In the genomic region with DNA sequence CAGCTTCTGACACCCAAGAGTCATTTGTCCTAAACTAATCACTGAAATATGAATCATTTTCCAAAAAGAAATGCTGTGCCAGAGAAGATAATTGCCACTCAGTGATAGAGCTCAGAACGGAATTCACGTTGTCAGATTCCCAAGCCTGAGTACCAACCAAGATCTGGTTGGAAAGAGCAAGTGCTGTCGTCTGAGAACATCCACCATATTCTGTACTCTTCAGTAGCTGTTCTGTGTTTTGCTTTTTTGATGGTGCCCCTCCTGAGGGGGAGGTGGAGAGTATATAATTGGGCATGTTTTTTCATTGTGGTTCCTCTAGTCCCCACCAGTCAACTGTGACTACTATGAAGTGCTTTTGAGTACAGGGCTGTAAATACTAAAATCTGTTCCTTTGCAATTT, we compare ENCODE assay signal across 8 cellular contexts. TPM values are rescaled to one million over a fixed set of nuclear protein-coding genes. Genes with fewer than 3 reads are reported as not detected.
DNase-seq lines count a peak whose midpoint lies in the region; ATAC-seq and TF ChIP-seq lines count a peak whose summit lies in the region.

No MANE protein-coding gene starts in this region.

- no peak for TF ChIP-seq CTCF in Peyer's patch (IDR thresholded peaks at IDR 0.05)
- TF ChIP-seq CTCF in sigmoid colon (IDR thresholded peaks at IDR 0.05), result no peak

- H3K9me3 ChIP-seq in Peyer's patch (no peaks in the 10 kb centered on the region), esophagus (ENCODE audit: control insufficient read depth in 2 of 2, insufficient read depth in 1 of 2, low read depth in 1 of 2, low read length in 1 of 2) (no peaks in the 10 kb centered on the region), sigmoid colon (no peaks in the 10 kb centered on the region)

- no peak for TF ChIP-seq EP300 in sigmoid colon (IDR thresholded peaks at IDR 0.05)

- H3K36me3 ChIP-seq in Peyer's patch (no peaks in the 10 kb centered on the region), esophagus (ENCODE audit: control insufficient read depth in 2 of 2, insufficient read depth in 2 of 2, low read length in 1 of 2) (peaks cover 0 to 2% of the 10 kb centered on the region in 2 donors), sigmoid colon (no peaks in the 10 kb centered on the region)

- H3K27ac ChIP-seq in Peyer's patch (peak overlapping the region; percentile 66 to 85 (median 72)), esophagus (ENCODE audit: low read depth in 2 of 2, low read length in 1 of 2) (peak overlapping the region; percentile 75 to 83), sigmoid colon (peak overlapping the region; percentile 61 to 75 (median 64))

- intact Hi-C loops in sigmoid colon (cut with DNase I), result no loop called here

- ATAC-seq in GM21723 (IDR thresholded peaks at IDR 0.05; ENCODE audit: unreplicated experiment), result peak; percentile 14

- DNase-seq in Peyer's patch, result no peak
- no peak for DNase-seq in sigmoid colon
- no peak for DNase-seq in NCI-H446 (lab: John Stamatoyannopoulos, UW)
- DNase-seq in cerebellar cortex (ENCODE audit: low spot score), result no peak
- DNase-seq in cerebellum (ENCODE audit: low spot score), result no peak
- no peak for DNase-seq in activated CD4-positive, alpha-beta T cell treated with anti-CD3 and anti-CD28 coated beads for 1 hour

- peak overlapping the region; percentile 9 to 59 (median 33) for H3K4me3 ChIP-seq in Peyer's patch
- peak overlapping the region in 1 of 2 donors; percentile 50 for H3K4me3 ChIP-seq in esophagus (ENCODE audit: low read depth in 1 of 2, low read length in 2 of 2)
- H3K4me3 ChIP-seq in sigmoid colon, result peak overlapping the region; percentile 4 to 42 (median 32)

- WGBS in esophagus, 2 donors, result 10 to 11% methylated on average over 3 of the region's 3 CpGs
- WGBS in sigmoid colon, 2 donors, result 6 to 10% methylated on average over 3 of the region's 3 CpGs

- no peak for TF ChIP-seq POLR2A in Peyer's patch (IDR thresholded peaks at IDR 0.05)
- TF ChIP-seq POLR2A in sigmoid colon (IDR thresholded peaks at IDR 0.05), result no peak

- H3K27me3 ChIP-seq in Peyer's patch, result no peaks in the 10 kb centered on the region
- H3K27me3 ChIP-seq in esophagus (ENCODE audit: control insufficient read depth in 1 of 2, insufficient read depth in 2 of 2, low read length in 2 of 2), result no peaks in the 10 kb centered on the region
- no peaks in the 10 kb centered on the region for H3K27me3 ChIP-seq in sigmoid colon

- peaks cover 4 to 24% (median 15%) of the 10 kb centered on the region in 4 donors for H3K4me1 ChIP-seq in Peyer's patch
- no peaks in the 10 kb centered on the region for H3K4me1 ChIP-seq in esophagus (ENCODE audit: control insufficient read depth in 2 of 2, insufficient read depth in 2 of 2, low read length in 1 of 2)
- H3K4me1 ChIP-seq in sigmoid colon, result peaks cover 0 to 22% (median 19%) of the 10 kb centered on the region in 4 donors

RNA-seq across cellular contexts. Expression of gene RUFY3, which starts 13.2 kb away (rescaled TPM):
- 100 to 1,000 TPM in 1 of 4 donors, 10 to 100 TPM in 3; 36.1 to 113 (median 47.1) TPM for total RNA-seq in Peyer's patch
- 10 to 100 TPM; 19.4 to 25.1 TPM for polyA plus RNA-seq in esophagus
- total RNA-seq in sigmoid colon, result 10 to 100 TPM; 47.4 to 73.4 (median 65.1) TPM
- polyA plus RNA-seq in sigmoid colon, result 10 to 100 TPM in 2 of 3 donors, 1 to 10 TPM in 1; 6.0 to 16.9 (median 11.3) TPM
- 306 TPM for total RNA-seq in cerebellum

RNA-seq across cellular contexts. Expression of gene UTP3, which starts 46.6 kb away (rescaled TPM):
- 10 to 100 TPM; 13.3 to 37.1 (median 15.6) TPM for total RNA-seq in Peyer's patch
- polyA plus RNA-seq in esophagus, result 10 to 100 TPM; 19.9 to 24.2 TPM
- 10 to 100 TPM; 15.3 to 19.7 (median 15.6) TPM for total RNA-seq in sigmoid colon
- polyA plus RNA-seq in sigmoid colon, result 10 to 100 TPM; 13.4 to 31.8 (median 15.0) TPM
- total RNA-seq in cerebellum, result 10.5 TPM
